In genomic region chr5:179696605-179697004, GRCh38 we compare ENCODE assay signal across 15 cellular contexts. TPM values are rescaled to one million over a fixed set of nuclear protein-coding genes. Genes with fewer than 3 reads are reported as not detected.
DNase-seq lines count a peak whose midpoint lies in the region; ATAC-seq and TF ChIP-seq lines count a peak whose summit lies in the region.
"Had no signal": no experiment of that assay in that cellular context is flagged by ENCODE, and none has a peak within 500 bp of the region (broad histone marks: within the 10 kb centered on the region; RNA-seq: fewer than 3 reads in every experiment).

No MANE protein-coding gene starts in this region.

- H3K4me3 Mint-ChIP-seq in activated T-helper 1 cell treated with anti-CD3 and anti-CD28 coated beads, Interleukin-12 subunit alpha, Interleukin-12 subunit beta, Interleukin-2, Interleukin-4 antibody, amounts not matched to agents 30 ng/mL and 10 ng/mL and 1 ng/mL, durations not matched to agents 14 hours and 24 hours and 36 hours, result no peak overlapping the region

- no peak for ATAC-seq in HG02610 (IDR thresholded peaks at IDR 0.05; ENCODE audit: unreplicated experiment)
- ATAC-seq: activated CD4-positive, CD25-positive, alpha-beta regulatory T cell treated with anti-CD3 and anti-CD28 coated beads, Interleukin-2, amount 50 U/mL, for 24 hours; Right ventricle myocardium inferior had no signal

- DNase-seq in DMS53 treated with DMSO at 0.1 percent for 48 hours (lab: John Stamatoyannopoulos, UW; ENCODE audit: unreplicated experiment) (peak; percentile 5), HT-29 (ENCODE audit: low spot score) (no peak), Ammon's horn (ENCODE audit: low spot score) (no peak)
- DNase-seq in activated T-helper 1 cell treated with anti-CD3 and anti-CD28 coated beads, Interleukin-12 subunit alpha, Interleukin-12 subunit beta, Interleukin-2, Interleukin-4 antibody, amounts not matched to agents 30 ng/mL and 10 ng/mL and 1 ng/mL, durations not matched to agents 14 hours and 24 hours and 36 hours (ENCODE audit: low spot score), result no peak
- DNase-seq: activated gamma-delta T cell, caudate nucleus, DMS79 treated with DMSO at 0.1 percent for 48 hours, esophagus squamous epithelium, NCI-H446 had no signal

- H3K9me2 ChIP-seq in Loucy (replicated peaks; ENCODE audit: low read depth, low read length), result no peaks in the 10 kb centered on the region

- H3K4me1 Mint-ChIP-seq in activated T-helper 1 cell treated with anti-CD3 and anti-CD28 coated beads, Interleukin-12 subunit alpha, Interleukin-12 subunit beta, Interleukin-2, Interleukin-4 antibody, amounts not matched to agents 30 ng/mL and 10 ng/mL and 1 ng/mL, durations not matched to agents 14 hours and 24 hours and 36 hours (ENCODE audit: low read depth), result peaks cover 21% of the 10 kb centered on the region

- H3K36me3 ChIP-seq in Loucy (ENCODE audit: insufficient read depth, low read length), result no peaks in the 10 kb centered on the region
- H3K36me3 ChIP-seq in neutrophil, result no peaks in the 10 kb centered on the region
- H3K36me3 ChIP-seq: esophagus squamous epithelium had no signal

- H3K4me2 ChIP-seq in Loucy (ENCODE audit: low read depth, low read length, poor library complexity, severe bottlenecking), result peak overlapping the region; percentile 61

- H3K36me3 Mint-ChIP-seq in activated T-helper 1 cell treated with anti-CD3 and anti-CD28 coated beads, Interleukin-12 subunit alpha, Interleukin-12 subunit beta, Interleukin-2, Interleukin-4 antibody, amounts not matched to agents 30 ng/mL and 10 ng/mL and 1 ng/mL, durations not matched to agents 14 hours and 24 hours and 36 hours (ENCODE audit: low read depth), result peaks cover 10% of the 10 kb centered on the region

- no peaks in the 10 kb centered on the region for H3K27me3 Mint-ChIP-seq in activated T-helper 1 cell treated with anti-CD3 and anti-CD28 coated beads, Interleukin-12 subunit alpha, Interleukin-12 subunit beta, Interleukin-2, Interleukin-4 antibody, amounts not matched to agents 30 ng/mL and 10 ng/mL and 1 ng/mL, durations not matched to agents 14 hours and 24 hours and 36 hours (ENCODE audit: insufficient read depth)

- no peak for TF ChIP-seq CTCF in Loucy (conservative IDR thresholded peaks at IDR 0.05; ENCODE audit: low read length)
- TF ChIP-seq CTCF in neutrophil (IDR thresholded peaks at IDR 0.05), result no peak

- H3K27ac ChIP-seq in neutrophil, result peak overlapping the region; percentile 97

- no peaks in the 10 kb centered on the region for H3K9me3 ChIP-seq in Loucy (ENCODE audit: insufficient read depth, low read depth, low read length)
- H3K9me3 ChIP-seq in neutrophil, result no peaks in the 10 kb centered on the region
- H3K9me3 ChIP-seq: esophagus squamous epithelium had no signal

- H3K27ac Mint-ChIP-seq in activated T-helper 1 cell treated with anti-CD3 and anti-CD28 coated beads, Interleukin-12 subunit alpha, Interleukin-12 subunit beta, Interleukin-2, Interleukin-4 antibody, amounts not matched to agents 30 ng/mL and 10 ng/mL and 1 ng/mL, durations not matched to agents 14 hours and 24 hours and 36 hours, result peak overlapping the region; percentile 9

- H3K4me3 ChIP-seq in Loucy (ENCODE audit: low read length, poor library complexity, severe bottlenecking) (no peak overlapping the region), neutrophil (ENCODE audit: low read depth in 1 of 2, low read length in 1 of 2) (peak overlapping the region; percentile 88)
- H3K4me3 ChIP-seq: esophagus squamous epithelium had no signal

- H3K4me1 ChIP-seq in Loucy (ENCODE audit: insufficient read depth, low read length, poor library complexity, severe bottlenecking) (peaks cover 8% of the 10 kb centered on the region), neutrophil (ENCODE audit: control insufficient read depth in 1 of 2, insufficient read depth in 1 of 2, low read depth in 1 of 2, low read length in 1 of 2) (peaks cover 61 to 64% of the 10 kb centered on the region in 2 experiments)

- H3K27me3 ChIP-seq in Loucy (ENCODE audit: insufficient read depth, low read length, poor library complexity, severe bottlenecking) (no peaks in the 10 kb centered on the region), neutrophil (no peaks in the 10 kb centered on the region)
- H3K27me3 ChIP-seq: esophagus squamous epithelium had no signal

- H2AFZ ChIP-seq in Loucy (ENCODE audit: low read length), result no peak overlapping the region

- peaks cover 34% of the 10 kb centered on the region for H3K79me2 ChIP-seq in Loucy (ENCODE audit: insufficient read depth, low read length)

- no peaks in the 10 kb centered on the region for H3K9me3 Mint-ChIP-seq in activated T-helper 1 cell treated with anti-CD3 and anti-CD28 coated beads, Interleukin-12 subunit alpha, Interleukin-12 subunit beta, Interleukin-2, Interleukin-4 antibody, amounts not matched to agents 30 ng/mL and 10 ng/mL and 1 ng/mL, durations not matched to agents 14 hours and 24 hours and 36 hours

- peak overlapping the region; percentile 81 for H3K9ac ChIP-seq in Loucy (ENCODE audit: low read depth, low read length, poor library complexity, severe bottlenecking)

- no peaks in the 10 kb centered on the region for H3F3A ChIP-seq in Loucy (ENCODE audit: low read depth)

- intact Hi-C loops in activated T-helper 1 cell treated with anti-CD3 and anti-CD28 coated beads, Interleukin-12 subunit alpha, Interleukin-12 subunit beta, Interleukin-2, Interleukin-4 antibody, amounts not matched to agents 30 ng/mL and 10 ng/mL and 1 ng/mL, durations not matched to agents 14 hours and 24 hours and 36 hours (cut with micrococcal nuclease), result loop anchor here (5.0 to 10.0 kb wide), 4 partner anchors 211 to 1072 kb away; partner anchors contain the start of genes CLK4, CNOT6, MAPK9 and TBC1D9B

- H4K20me1 ChIP-seq in Loucy (ENCODE audit: insufficient read depth, low read length, poor library complexity, severe bottlenecking), result peaks cover 16% of the 10 kb centered on the region

RNA-seq across cellular contexts. Expression of gene CANX, which starts 2.2 kb away (rescaled TPM):
- 451 and 465 TPM in 2 replicates for total RNA-seq in activated T-helper 1 cell treated with anti-CD3 and anti-CD28 coated beads, Interleukin-12 subunit alpha, Interleukin-12 subunit beta, Interleukin-2, Interleukin-4 antibody, amounts not matched to agents 30 ng/mL and 10 ng/mL and 1 ng/mL, durations not matched to agents 14 hours and 24 hours and 36 hours
- 239 and 260 TPM in 2 replicates for total RNA-seq in HT-29 (2014; rRNA removed; shearing (Covaris generic))

RNA-seq across cellular contexts. Expression of gene CBY3, which starts 15.8 kb away (rescaled TPM):
- 0.66 and 1.0 TPM in 2 replicates for total RNA-seq in activated T-helper 1 cell treated with anti-CD3 and anti-CD28 coated beads, Interleukin-12 subunit alpha, Interleukin-12 subunit beta, Interleukin-2, Interleukin-4 antibody, amounts not matched to agents 30 ng/mL and 10 ng/mL and 1 ng/mL, durations not matched to agents 14 hours and 24 hours and 36 hours
- not detected in 2 replicates for total RNA-seq in HT-29 (2014; rRNA removed; shearing (Covaris generic))
- total RNA-seq: esophagus squamous epithelium, Right ventricle myocardium inferior, subcutaneous adipose tissue had no signal

RNA-seq across cellular contexts. Expression of gene MAML1, which starts 36.0 kb away (rescaled TPM):
- 36.0 and 37.6 TPM in 2 replicates for total RNA-seq in activated T-helper 1 cell treated with anti-CD3 and anti-CD28 coated beads, Interleukin-12 subunit alpha, Interleukin-12 subunit beta, Interleukin-2, Interleukin-4 antibody, amounts not matched to agents 30 ng/mL and 10 ng/mL and 1 ng/mL, durations not matched to agents 14 hours and 24 hours and 36 hours
- total RNA-seq in HT-29 (2014; rRNA removed; shearing (Covaris generic)), result 15.4 and 30.0 TPM in 2 replicates
